Comparison of ENCODE assay signal across 8 cellular contexts in genomic region chr3:155854147-155854940, GRCh38. TPM values are rescaled to one million over a fixed set of nuclear protein-coding genes. Genes with fewer than 3 reads are reported as not detected.
DNase-seq lines count a peak whose midpoint lies in the region; ATAC-seq and TF ChIP-seq lines count a peak whose summit lies in the region.

Gene SLC33A1 (minus strand): TSS chr3:155854427. CDS start chr3:155853997, 430 bp downstream.

- peaks cover 33% of the 10 kb centered on the region for H3K36me3 Mint-ChIP-seq in activated naive CD8-positive, alpha-beta T cell treated with anti-CD3 and anti-CD28 coated beads, Interleukin-2, amount 50 U/mL, for 24 hours (ENCODE audit: low read depth)

- intact Hi-C loops in Right ventricle myocardium inferior (cut with DNase I) = loop anchor here (1.0 kb wide), 1 partner anchor 16 kb away; the partner anchor contains the start of gene GMPS
- intact Hi-C loops in ovary (cut with DNase I) = loop anchor here in 2 of 4 donors (2.0 to 5.0 kb wide), 2 partner anchors 16 to 47 kb away; partner anchors contain the start of genes C3orf33 (in 1 of the 2) and GMPS (in 1 of the 2)
- intact Hi-C loops in thyroid gland (cut with DNase I) = loop anchor here (10.0 kb wide), 1 partner anchor 110 kb away; the partner anchor contains the start of gene PLCH1

- TF ChIP-seq EP300 in ovary (IDR thresholded peaks at IDR 0.05) = no peak

- no peaks in the 10 kb centered on the region for H3K27me3 ChIP-seq in ovary
- no peaks in the 10 kb centered on the region for H3K27me3 ChIP-seq in thyroid gland

- no peaks in the 10 kb centered on the region for H3K9me3 ChIP-seq in ovary
- no peaks in the 10 kb centered on the region for H3K9me3 ChIP-seq in thyroid gland

- DNase-seq in GM12865 (ENCODE audit: low read depth) (peak; percentile 100), NCI-H1417 treated with DMSO at 0.1 percent for 48 hours (lab: John Stamatoyannopoulos, UW) (peak; percentile 96), SW480 (ENCODE audit: low spot score) (peak; percentile 99), Right ventricle myocardium inferior (ENCODE audit: missing footprints) (peak; percentile 99), ovary (peak; percentile 98 to 99 (median 99)), thyroid gland (peak; percentile 99 to 100)
- DNase-seq in activated naive CD8-positive, alpha-beta T cell treated with anti-CD3 and anti-CD28 coated beads, Interleukin-2, amount 50 U/mL, for 24 hours = peak; percentile 98

- peak within 1 kb of the TSS; percentile 92 for H3K4me3 Mint-ChIP-seq in activated naive CD8-positive, alpha-beta T cell treated with anti-CD3 and anti-CD28 coated beads, Interleukin-2, amount 50 U/mL, for 24 hours

- peaks cover 3% of the 10 kb centered on the region for H3K27me3 Mint-ChIP-seq in activated naive CD8-positive, alpha-beta T cell treated with anti-CD3 and anti-CD28 coated beads, Interleukin-2, amount 50 U/mL, for 24 hours

- H3K27ac ChIP-seq in ovary = peak within 1 kb of the TSS; percentile 3 to 86
- H3K27ac ChIP-seq in thyroid gland = peak within 1 kb of the TSS; percentile 83 to 91 (median 91)

- H3K4me1 Mint-ChIP-seq in activated naive CD8-positive, alpha-beta T cell treated with anti-CD3 and anti-CD28 coated beads, Interleukin-2, amount 50 U/mL, for 24 hours = peaks cover 36% of the 10 kb centered on the region

- no peaks in the 10 kb centered on the region for H3K9me3 Mint-ChIP-seq in activated naive CD8-positive, alpha-beta T cell treated with anti-CD3 and anti-CD28 coated beads, Interleukin-2, amount 50 U/mL, for 24 hours

- peak within 1 kb of the TSS; percentile 82 for H3K4me3 ChIP-seq in GM12865 (ENCODE audit: low read depth, low read length)
- peak within 1 kb of the TSS; percentile 99 for H3K4me3 ChIP-seq in ovary
- peak within 1 kb of the TSS; percentile 73 to 86 (median 80) for H3K4me3 ChIP-seq in thyroid gland (replicated peaks in 1 of 3)

- WGBS in ovary, 3 donors = 0 to 1% (median 0%) methylated on average over 46 to 50 of the region's 50 CpGs
- WGBS in thyroid gland, 2 donors = 1 to 2% methylated on average over 20 to 21 of the region's 50 CpGs

- TF ChIP-seq CTCF in GM12865 (IDR thresholded peaks at IDR 0.05; ENCODE audit: insufficient read depth, low read depth, low read length, missing control alignments) = no peak
- TF ChIP-seq CTCF in ovary (IDR thresholded peaks at IDR 0.05) = no peak
- peak in 1 of 6 experiments; percentile 24 for TF ChIP-seq CTCF in thyroid gland (IDR thresholded peaks at IDR 0.05)

- ATAC-seq in HG02763 (IDR thresholded peaks at IDR 0.05; ENCODE audit: unreplicated experiment) = peak; percentile 95
- ATAC-seq in activated naive CD8-positive, alpha-beta T cell treated with anti-CD3 and anti-CD28 coated beads, Interleukin-2, amount 50 U/mL, for 24 hours = peak; percentile 96
- ATAC-seq in Right ventricle myocardium inferior = peak; percentile 99

- peak within 1 kb of the TSS; percentile 99 for H3K27ac Mint-ChIP-seq in activated naive CD8-positive, alpha-beta T cell treated with anti-CD3 and anti-CD28 coated beads, Interleukin-2, amount 50 U/mL, for 24 hours

- peak; percentile 82 for TF ChIP-seq POLR2A in ovary (IDR thresholded peaks at IDR 0.05)
- TF ChIP-seq POLR2A in thyroid gland (IDR thresholded peaks at IDR 0.05) = peak in 1 of 2 donors; percentile 85

- H3K4me1 ChIP-seq in ovary (ENCODE audit: insufficient read depth) (peaks cover 20% of the 10 kb centered on the region), thyroid gland (peaks cover 34 to 39% of the 10 kb centered on the region in 2 donors)

- H3K36me3 ChIP-seq in ovary (no peaks in the 10 kb centered on the region), thyroid gland (no peaks in the 10 kb centered on the region)

RNA-seq across cellular contexts. Expression of gene SLC33A1, which starts in this region (rescaled TPM):
- total RNA-seq in Right ventricle myocardium inferior = 20.4 TPM
- total RNA-seq in ovary = 10 to 100 TPM; 18.4 to 35.4 (median 26.6) TPM
- polyA plus RNA-seq in ovary = 10 to 100 TPM; 10.9 to 23.7 TPM
- total RNA-seq in thyroid gland = 10 to 100 TPM; 54.2 to 94.1 (median 69.0) TPM

Comparison
In these comparisons a context has a peak if more than half of its experiments do, and no peak if none do; other contexts are left out.
1. Peak in every context shown above with its lines: DNase-seq, ATAC-seq, H3K4me3 ChIP-seq and H3K27ac ChIP-seq.